22 cellular contexts compared by ENCODE assay signal in the genomic region with DNA sequence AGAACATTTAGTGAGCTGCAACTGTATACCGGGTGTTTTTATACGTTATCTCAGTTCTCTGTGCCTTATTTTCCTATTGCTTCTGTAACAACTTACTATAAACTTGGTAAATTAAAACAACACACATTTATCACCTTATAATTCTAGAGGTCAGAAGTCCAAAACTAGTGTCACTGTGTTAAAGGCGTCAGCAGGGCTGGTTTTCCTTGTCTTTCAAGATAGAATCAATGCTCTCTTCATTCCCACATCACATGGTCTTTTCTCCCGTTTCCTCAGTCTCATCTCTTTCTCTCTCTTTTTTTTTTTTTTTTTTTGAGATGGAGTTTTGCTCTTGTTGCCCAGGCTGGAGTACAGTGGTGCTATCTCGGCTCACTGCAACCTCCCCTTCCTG. TPM values are rescaled to one million over a fixed set of nuclear protein-coding genes. Genes with fewer than 3 reads are reported as not detected.
DNase-seq lines count a peak whose midpoint lies in the region; ATAC-seq and TF ChIP-seq lines count a peak whose summit lies in the region.
"Had no signal": no experiment of that assay in that cellular context is flagged by ENCODE, and none has a peak within 500 bp of the region (broad histone marks: within the 10 kb centered on the region; RNA-seq: fewer than 3 reads in every experiment).

No MANE protein-coding gene starts in this region.

- in situ Hi-C loops in Panc1 (cut with HindIII; ENCODE audit: low pct_unique_long_range_greater_than_20kb, low sequenced_read_pairs) = no loop called here

- no peak overlapping the region for H3K4me3 Mint-ChIP-seq in type B pancreatic cell
- H3K4me3 Mint-ChIP-seq: CD4-positive, alpha-beta memory T cell had no signal

- TF ChIP-seq CTCF in left ventricle myocardium inferior (IDR thresholded peaks at IDR 0.05; ENCODE audit: borderline replicate concordance) (no peak), right atrium auricular region (IDR thresholded peaks at IDR 0.05) (no peak), Panc1 (IDR thresholded peaks at IDR 0.05) (no peak), type B pancreatic cell (conservative IDR thresholded peaks at IDR 0.05) (no peak)

- ATAC-seq in Panc1 (no peak), left colon (peak; percentile 54)
- ATAC-seq: A549 had no signal

- H3K4me3 ChIP-seq in left ventricle myocardium inferior (no peak overlapping the region), right atrium auricular region (no peak overlapping the region), Panc1 (ENCODE audit: low read depth in 2 of 2, low read length in 2 of 2) (no peak overlapping the region)
- H3K4me3 ChIP-seq: A549; BLaER1 treated with 17β-estradiol and CSF1 and Interleukin-3, amounts not matched to agents 10 nM and 100 nM; GM23248 had no signal

- H3K27me3 ChIP-seq in left ventricle myocardium inferior (ENCODE audit: low read depth) (no peaks in the 10 kb centered on the region), right atrium auricular region (no peaks in the 10 kb centered on the region), Panc1 (ENCODE audit: control insufficient read depth, insufficient read depth, low read length) (no peaks in the 10 kb centered on the region)
- H3K27me3 ChIP-seq: BE2C; BLaER1 treated with 17β-estradiol and CSF1 and Interleukin-3, amounts not matched to agents 10 nM and 100 nM had no signal

- H3K36me3 ChIP-seq in left ventricle myocardium inferior (no peaks in the 10 kb centered on the region), right atrium auricular region (no peaks in the 10 kb centered on the region), Panc1 (ENCODE audit: control insufficient read depth, insufficient read depth, low read length) (no peaks in the 10 kb centered on the region)
- H3K36me3 ChIP-seq: BE2C; BLaER1 treated with 17β-estradiol and CSF1 and Interleukin-3, amounts not matched to agents 10 nM and 100 nM had no signal

- no TSS peak for BruUV-seq in Panc1 (replicated peaks; lab: Mats Ljungman, UMichigan)

- H3K4me1 ChIP-seq in left ventricle myocardium inferior (peaks cover 22% of the 10 kb centered on the region), right atrium auricular region (peaks cover 0 to 9% of the 10 kb centered on the region in 2 donors), Panc1 (ENCODE audit: control insufficient read depth, insufficient read depth, low read length) (peaks cover 23% of the 10 kb centered on the region)
- H3K4me1 ChIP-seq: Caco-2 had no signal

- H3K27me3 Mint-ChIP-seq in type B pancreatic cell = peaks cover 7% of the 10 kb centered on the region
- H3K27me3 Mint-ChIP-seq: CD4-positive, alpha-beta memory T cell had no signal

- CTCF ChIA-PET in Panc1 (lab: Charles Lee) = no interaction called here

- H3K9me3 Mint-ChIP-seq in type B pancreatic cell = no peaks in the 10 kb centered on the region
- H3K9me3 Mint-ChIP-seq: CD4-positive, alpha-beta memory T cell had no signal

- intact Hi-C loops in left ventricle myocardium inferior (cut with micrococcal nuclease) = loop anchor here (10.0 kb wide), 2 partner anchors 146 to 226 kb away; no protein-coding TSS in a partner anchor
- intact Hi-C loops in Panc1 (cut with micrococcal nuclease; ENCODE audit: unreplicated experiment) = loop anchor here (10.0 kb wide), 1 partner anchor 226 kb away; no protein-coding TSS in a partner anchor
- intact Hi-C loops in left colon (cut with DNase I, micrococcal nuclease) = loop anchor here in 1 of 2 donors (10.0 kb wide), 1 partner anchor 236 kb away; no protein-coding TSS in a partner anchor

- H3K36me3 Mint-ChIP-seq in type B pancreatic cell = no peaks in the 10 kb centered on the region
- H3K36me3 Mint-ChIP-seq: CD14-positive monocyte; CD4-positive, alpha-beta memory T cell had no signal

- H3K27ac Mint-ChIP-seq in type B pancreatic cell = no peak overlapping the region
- H3K27ac Mint-ChIP-seq: CD14-positive monocyte; CD4-positive, alpha-beta memory T cell had no signal

- POLR2A ChIA-PET in Panc1 (lab: Charles Lee) = no interaction called here

- H3K9me3 ChIP-seq in left ventricle myocardium inferior (replicated peaks) (no peaks in the 10 kb centered on the region), right atrium auricular region (no peaks in the 10 kb centered on the region), Panc1 (ENCODE audit: control insufficient read depth, insufficient read depth, low read depth, low read length) (no peaks in the 10 kb centered on the region)
- H3K9me3 ChIP-seq: A549; BE2C; BLaER1 treated with 17β-estradiol and CSF1 and Interleukin-3, amounts not matched to agents 10 nM and 100 nM; Caco-2 had no signal

- H3K27ac ChIP-seq in left ventricle myocardium inferior (replicated peaks) = peak overlapping the region; percentile 62
- H3K27ac ChIP-seq in right atrium auricular region = no peak overlapping the region
- peak overlapping the region; percentile 99; the same call in 1 of the 2 replicates for H3K27ac ChIP-seq in Panc1 (ENCODE audit: low read length)
- H3K27ac ChIP-seq: BLaER1 treated with 17β-estradiol and CSF1 and Interleukin-3, amounts not matched to agents 10 nM and 100 nM; GM23248 had no signal

- peaks cover 5% of the 10 kb centered on the region for H3K4me1 Mint-ChIP-seq in type B pancreatic cell (ENCODE audit: unreplicated experiment)

- DNase-seq in left ventricle myocardium inferior (no peak), right atrium auricular region (ENCODE audit: low spot score) (no peak), Panc1 (ENCODE audit: low read depth, low spot score) (no peak), left colon (no peak), type B pancreatic cell (ENCODE audit: extremely low spot score, unreplicated experiment) (no peak), NCI-H526 treated with DMSO at 0.1 percent for 48 hours (lab: John Stamatoyannopoulos, UW) (no peak)
- DNase-seq in stimulated activated CD4-positive, alpha-beta T cell treated with anti-CD3 and anti-CD28 coated beads, Interleukin-4, amount 100 ng/mL, for 1 hour = no peak
- DNase-seq: 8988T; ACHN; AML-193; BE2C; Caco-2; CD4-positive, alpha-beta memory T cell; DMS153; DND-41; GM23248; H7; HCEC 1CT had no signal

RNA-seq across cellular contexts. Expression of gene MB, which starts 36.1 kb away (rescaled TPM):
- total RNA-seq in left ventricle myocardium inferior = 16,708 TPM
- total RNA-seq in right atrium auricular region = 1,000 to 10,000 TPM; 6,650 to 9,762 TPM
- 17.3 TPM for total RNA-seq in Panc1 (2021; ENCODE audit: unreplicated experiment)
- polyA plus RNA-seq in Panc1 (2012; ENCODE audit: insufficient read length) = 29.4 TPM
- 10 to 100 TPM in 1 of 2 donors, 1 to 10 TPM in 1; 8.4 to 12.8 TPM for total RNA-seq in left colon
- 0.36 and 0.48 TPM in 2 replicates for total RNA-seq in type B pancreatic cell (ENCODE audit: low replicate concordance)
- total RNA-seq: CD4-positive, alpha-beta memory T cell; GM23248; H1 had no signal
- polyA plus RNA-seq: CD14-positive monocyte; CD4-positive, alpha-beta memory T cell; GM23248 had no signal

RNA-seq across cellular contexts. Expression of gene RASD2, which starts 40.4 kb away (rescaled TPM):
- total RNA-seq in left ventricle myocardium inferior = 5.0 TPM
- 1 to 10 TPM in 1 of 2 donors, under 1 TPM in 1; 0.94 to 3.1 TPM for total RNA-seq in right atrium auricular region
- 26.7 TPM for total RNA-seq in Panc1 (2021; ENCODE audit: unreplicated experiment)
- 60.7 TPM for polyA plus RNA-seq in Panc1 (2012; ENCODE audit: insufficient read length)
- 10 to 100 TPM; 12.9 to 24.5 TPM for total RNA-seq in left colon
- total RNA-seq in type B pancreatic cell (ENCODE audit: low replicate concordance) = 0.21 and 0.24 TPM in 2 replicates
- total RNA-seq: CD4-positive, alpha-beta memory T cell had no signal
- polyA plus RNA-seq: CD14-positive monocyte had no signal

Comparison
In these comparisons a context has a peak if more than half of its experiments do, and no peak if none do; other contexts are left out.
1. H3K27ac ChIP-seq: peak in left ventricle myocardium inferior (single experiment) and Panc1 (single experiment); none in right atrium auricular region (0 of 2).
2. RNA of gene MB, which starts 36.1 kb away (total RNA-seq): 16,708 TPM in left ventricle myocardium inferior (single experiment) and 6,650 to 9,762 TPM in right atrium auricular region; 17.3 TPM in Panc1 (single experiment), 8.4 to 12.8 TPM in left colon and 0.36 to 0.48 TPM in type B pancreatic cell; every median in the first group is over 100 times any median in the second.